In the genomic region with DNA sequence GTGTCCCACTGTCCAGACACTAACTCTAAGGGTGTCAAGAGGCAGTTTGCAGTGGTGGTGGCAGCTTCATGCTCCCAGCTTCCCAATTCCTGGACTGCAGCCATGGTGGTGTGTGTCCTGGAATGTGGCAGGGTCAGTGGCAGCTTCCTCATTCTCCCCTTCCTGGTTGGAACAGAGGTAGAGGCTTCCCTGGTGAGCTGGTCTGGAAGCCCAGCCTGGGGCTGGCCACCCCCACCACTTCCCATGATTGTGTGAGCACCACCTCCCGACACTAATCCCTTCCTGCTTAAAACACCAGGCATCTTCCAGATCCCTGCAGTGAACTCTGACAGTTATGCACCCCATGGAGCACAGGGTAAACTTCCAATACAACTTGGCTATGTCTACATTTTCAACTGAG, we compare ENCODE assay signal across 18 cellular contexts.
DNase-seq lines count a peak whose midpoint lies in the region; ATAC-seq and TF ChIP-seq lines count a peak whose summit lies in the region.
"Had no signal": no experiment of that assay in that cellular context is flagged by ENCODE, and none has a peak within 500 bp of the region (broad histone marks: within the 10 kb centered on the region; RNA-seq: fewer than 3 reads in every experiment).

No MANE protein-coding gene starts in this region.

- intact Hi-C loops in heart right ventricle (cut with DNase I) (no loop called here), left ventricle myocardium inferior (cut with micrococcal nuclease) (no loop called here), left lung (cut with DNase I) (no loop called here), transverse colon (cut with DNase I; ENCODE audit: low total_unique reads) (no loop called here)

- H3K27ac ChIP-seq in heart right ventricle, result no peak overlapping the region
- no peak overlapping the region for H3K27ac ChIP-seq in left ventricle myocardium inferior (replicated peaks)
- no peak overlapping the region for H3K27ac ChIP-seq in left lung
- no peak overlapping the region for H3K27ac ChIP-seq in transverse colon
- H3K27ac ChIP-seq: ascending aorta, esophagus squamous epithelium, upper lobe of left lung had no signal

- no peak for TF ChIP-seq POLR2A in transverse colon (IDR thresholded peaks at IDR 0.05)

- ATAC-seq in heart right ventricle (peak in 6 of 8 donors; percentile 47 to 67 (median 54)), left lung (peak; percentile 34), GM19467 (IDR thresholded peaks at IDR 0.05; ENCODE audit: unreplicated experiment) (no peak), HG02642 (IDR thresholded peaks at IDR 0.05; ENCODE audit: poor library complexity, unreplicated experiment) (no peak), HG02678 (IDR thresholded peaks at IDR 0.05; ENCODE audit: unreplicated experiment) (no peak)
- ATAC-seq: CD8-positive, alpha-beta T cell; stimulated activated naive B cell treated with anti-CD40 and anti-IgM and Interleukin-4, amounts not matched to agents 10 μg/mL and 1 μg/mL and 100 μg/mL, for 72 hours had no signal

- peaks cover 0 to 25% (median 14%) of the 10 kb centered on the region in 9 donors for H3K4me1 ChIP-seq in heart right ventricle
- peaks cover 21% of the 10 kb centered on the region for H3K4me1 ChIP-seq in left ventricle myocardium inferior
- H3K4me1 ChIP-seq in left lung, result peaks cover 0 to 2% of the 10 kb centered on the region in 2 donors
- H3K4me1 ChIP-seq in transverse colon, result peaks cover 0 to 9% (median 6%) of the 10 kb centered on the region in 4 donors
- H3K4me1 ChIP-seq: ascending aorta had no signal

- DNase-seq in heart right ventricle, result peak in 1 of 2 donors; percentile 13
- no peak for DNase-seq in left ventricle myocardium inferior
- peak; percentile 69 for DNase-seq in dermis blood vessel endothelial cell
- no peak for DNase-seq in left lung
- peak; percentile 9 for DNase-seq in transverse colon
- DNase-seq: activated CD4-positive, CD25-positive, alpha-beta regulatory T cell treated with anti-CD3 and anti-CD28 coated beads, Interleukin-2, amount 50 U/mL, for 72 hours; CD8-positive, alpha-beta T cell; EL; esophagus squamous epithelium; NCI-H1436; NCI-H345; posterior cingulate gyrus; stimulated activated naive B cell treated with anti-CD40 and anti-IgM and Interleukin-4, amounts not matched to agents 10 μg/mL and 1 μg/mL and 100 μg/mL, for 72 hours had no signal

- no peak for TF ChIP-seq EP300 in transverse colon (IDR thresholded peaks at IDR 0.05; ENCODE audit: low read depth)

- H3K36me3 ChIP-seq in heart right ventricle (no peaks in the 10 kb centered on the region), left ventricle myocardium inferior (no peaks in the 10 kb centered on the region), left lung (no peaks in the 10 kb centered on the region), transverse colon (no peaks in the 10 kb centered on the region)
- H3K36me3 ChIP-seq: ascending aorta, esophagus squamous epithelium, upper lobe of left lung had no signal

- H3K4me3 ChIP-seq in heart right ventricle (no peak overlapping the region), left ventricle myocardium inferior (no peak overlapping the region), left lung (no peak overlapping the region), transverse colon (no peak overlapping the region)
- H3K4me3 ChIP-seq: ascending aorta, esophagus squamous epithelium, upper lobe of left lung had no signal

- in situ Hi-C loops in transverse colon (cut with MboI; ENCODE audit: low pct_ligation_motif_present in 1 of 4, low pct_unique_long_range_greater_than_20kb in 1 of 4, low sequenced_read_pairs in 3 of 4), result no loop called here

- TF ChIP-seq CTCF in heart right ventricle (IDR thresholded peaks at IDR 0.05) (no peak), left ventricle myocardium inferior (IDR thresholded peaks at IDR 0.05; ENCODE audit: borderline replicate concordance) (no peak), left lung (IDR thresholded peaks at IDR 0.05) (peak in 1 of 2 donors; percentile 13), transverse colon (IDR thresholded peaks at IDR 0.05) (no peak)

- H3K27me3 ChIP-seq in heart right ventricle (peaks cover 0 to 6% (median 0%) of the 10 kb centered on the region in 7 donors), left ventricle myocardium inferior (ENCODE audit: low read depth) (peaks cover 7% of the 10 kb centered on the region), left lung (no peaks in the 10 kb centered on the region), transverse colon (no peaks in the 10 kb centered on the region)
- H3K27me3 ChIP-seq: ascending aorta, esophagus squamous epithelium, upper lobe of left lung had no signal

- H3K9me3 ChIP-seq in heart right ventricle, result no peaks in the 10 kb centered on the region
- no peaks in the 10 kb centered on the region for H3K9me3 ChIP-seq in left ventricle myocardium inferior (replicated peaks)
- H3K9me3 ChIP-seq in left lung, result no peaks in the 10 kb centered on the region
- no peaks in the 10 kb centered on the region for H3K9me3 ChIP-seq in transverse colon
- H3K9me3 ChIP-seq: ascending aorta, esophagus squamous epithelium, upper lobe of left lung had no signal

- 47 to 58% methylated on average over 1 of the region's 1 CpG for WGBS in heart right ventricle, 2 donors
- WGBS in transverse colon (ENCODE audit: low coverage in 1 of 2), 2 donors, result 82 to 100% methylated on average over 1 of the region's 1 CpG

Comparison
In these comparisons a context has a peak if more than half of its experiments do, and no peak if none do; other contexts are left out.
1. ATAC-seq: peak in heart right ventricle (6 of 8) and left lung (single experiment); none in GM19467 (single experiment), HG02642 (single experiment) and HG02678 (single experiment).
2. DNase-seq: peak in dermis blood vessel endothelial cell (single experiment) and transverse colon (single experiment); none in left ventricle myocardium inferior (single experiment) and left lung (0 of 2).